Comparison of ENCODE assay signal across 1 cellular context in the genomic region with DNA sequence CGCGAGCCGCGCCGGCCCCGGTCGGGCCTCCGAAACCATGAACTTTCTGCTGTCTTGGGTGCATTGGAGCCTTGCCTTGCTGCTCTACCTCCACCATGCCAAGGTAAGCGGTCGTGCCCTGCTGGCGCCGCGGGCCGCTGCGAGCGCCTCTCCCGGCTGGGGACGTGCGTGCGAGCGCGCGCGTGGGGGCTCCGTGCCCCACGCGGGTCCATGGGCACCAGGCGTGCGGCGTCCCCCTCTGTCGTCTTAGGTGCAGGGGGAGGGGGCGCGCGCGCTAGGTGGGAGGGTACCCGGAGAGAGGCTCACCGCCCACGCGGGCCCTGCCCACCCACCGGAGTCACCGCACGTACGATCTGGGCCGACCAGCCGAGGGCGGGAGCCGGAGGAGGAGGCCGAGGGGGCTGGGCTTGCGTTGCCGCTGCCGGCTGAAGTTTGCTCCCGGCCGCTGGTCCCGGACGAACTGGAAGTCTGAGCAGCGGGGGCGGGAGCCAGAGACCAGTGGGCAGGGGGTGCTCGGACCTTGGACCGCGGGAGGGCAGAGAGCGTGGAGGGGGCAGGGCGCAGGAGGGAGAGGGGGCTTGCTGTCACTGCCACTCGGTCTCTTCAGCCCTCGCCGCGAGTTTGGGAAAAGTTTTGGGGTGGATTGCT.
TF ChIP-seq lines count a peak whose summit lies in the region.

No MANE protein-coding gene starts in this region.

TF ChIP-seq in HepG2, 621 proteins besides CTCF, POLR2A, EP300 and RAD21 (continued from another document and continues in another):
- TF ChIP-seq, protein P1, sequence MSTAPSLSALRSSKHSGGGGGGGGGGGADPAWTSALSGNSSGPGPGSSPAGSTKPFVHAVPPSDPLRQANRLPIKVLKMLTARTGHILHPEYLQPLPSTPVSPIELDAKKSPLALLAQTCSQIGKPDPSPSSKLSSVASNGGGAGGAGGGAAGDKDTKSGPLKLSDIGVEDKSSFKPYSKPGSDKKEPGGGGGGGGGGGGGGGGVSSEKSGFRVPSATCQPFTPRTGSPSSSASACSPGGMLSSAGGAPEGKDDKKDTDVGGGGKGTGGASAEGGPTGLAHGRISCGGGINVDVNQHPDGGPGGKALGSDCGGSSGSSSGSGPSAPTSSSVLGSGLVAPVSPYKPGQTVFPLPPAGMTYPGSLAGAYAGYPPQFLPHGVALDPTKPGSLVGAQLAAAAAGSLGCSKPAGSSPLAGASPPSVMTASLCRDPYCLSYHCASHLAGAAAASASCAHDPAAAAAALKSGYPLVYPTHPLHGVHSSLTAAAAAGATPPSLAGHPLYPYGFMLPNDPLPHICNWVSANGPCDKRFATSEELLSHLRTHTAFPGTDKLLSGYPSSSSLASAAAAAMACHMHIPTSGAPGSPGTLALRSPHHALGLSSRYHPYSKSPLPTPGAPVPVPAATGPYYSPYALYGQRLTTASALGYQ (CRISPR knock-in tag; IDR thresholded peaks at IDR 0.05): peak; percentile 77; the same call in 1 of the 2 replicates
- TF ChIP-seq ZNF556 (CRISPR knock-in tag; IDR thresholded peaks at IDR 0.05; ENCODE audit: borderline replicate concordance) (peak; percentile 31; the same call in 1 of the 2 replicates), ZNF17 (CRISPR knock-in tag; IDR thresholded peaks at IDR 0.05) (no peak), ONECUT2 (CRISPR knock-in tag; IDR thresholded peaks at IDR 0.05) (peak; percentile 24), TBX2 (CRISPR knock-in tag; IDR thresholded peaks at IDR 0.05; ENCODE audit: borderline replicate concordance) (peak; percentile 78), DNMT1 (CRISPR knock-in tag; IDR thresholded peaks at IDR 0.05) (no peak), ZNF441 (CRISPR knock-in tag; IDR thresholded peaks at IDR 0.05; ENCODE audit: borderline replicate concordance) (peak; percentile 8; the same call in 1 of the 2 replicates), ZBTB3 (CRISPR knock-in tag; IDR thresholded peaks at IDR 0.05; ENCODE audit: borderline replicate concordance, low read depth) (peak; percentile 59; the same call in 1 of the 2 replicates), ZNF616 (CRISPR knock-in tag; IDR thresholded peaks at IDR 0.05; ENCODE audit: low read depth) (peak; percentile 26; the same call in 1 of the 2 replicates), MBNL3 (CRISPR knock-in tag; conservative IDR thresholded peaks at IDR 0.05) (no peak), ZFX (CRISPR knock-in tag; IDR thresholded peaks at IDR 0.05; ENCODE audit: low read depth) (peak; percentile 81), LBX2 (CRISPR knock-in tag; IDR thresholded peaks at IDR 0.05; ENCODE audit: borderline replicate concordance) (no peak), HIVEP1 (CRISPR knock-in tag; IDR thresholded peaks at IDR 0.05) (peak; percentile 85; the same call in 1 of the 2 replicates), ZNF615 (CRISPR knock-in tag; IDR thresholded peaks at IDR 0.05; ENCODE audit: borderline replicate concordance) (no peak), KMT2A (CRISPR knock-in tag; IDR thresholded peaks at IDR 0.05) (peak; percentile 39; the same call in 1 of the 2 replicates), ETV6 (CRISPR knock-in tag; conservative IDR thresholded peaks at IDR 0.05) (peak; percentile 65), ZFP37 (CRISPR knock-in tag; IDR thresholded peaks at IDR 0.05; ENCODE audit: borderline replicate concordance) (0 out of 2 replicates have a peak, but pooled peaks have one; percentile 19), ZNF672 (CRISPR knock-in tag; IDR thresholded peaks at IDR 0.05) (0 out of 2 replicates have a peak, but pooled peaks have one; percentile 67), ZNF614 (CRISPR knock-in tag; IDR thresholded peaks at IDR 0.05; ENCODE audit: borderline replicate concordance) (peak; percentile 78; the same call in 1 of the 2 replicates), ZSCAN21 (CRISPR knock-in tag; IDR thresholded peaks at IDR 0.05; ENCODE audit: borderline replicate concordance) (no peak), TBL1XR1 (IDR thresholded peaks at IDR 0.05; ENCODE audit: borderline replicate concordance, low read length, partially characterized antibody) (no peak), NFYB (CRISPR knock-in tag; IDR thresholded peaks at IDR 0.05) (peak; percentile 7; the same call in 1 of the 2 replicates), TCF12 (IDR thresholded peaks at IDR 0.05) (no peak), TCF12 (CRISPR knock-in tag; IDR thresholded peaks at IDR 0.05) (peak; percentile 73), MED1 (CRISPR knock-in tag; IDR thresholded peaks at IDR 0.05) (peak; percentile 79), MIER2 (CRISPR knock-in tag; IDR thresholded peaks at IDR 0.05) (no peak), KDM3A (CRISPR knock-in tag; IDR thresholded peaks at IDR 0.05; ENCODE audit: low read depth) (peak; percentile 93), CREB1 (IDR thresholded peaks at IDR 0.05) (no peak), CREB1 (CRISPR knock-in tag; IDR thresholded peaks at IDR 0.05) (no peak), CENPT (CRISPR knock-in tag; IDR thresholded peaks at IDR 0.05; ENCODE audit: low read depth) (0 out of 2 replicates have a peak, but pooled peaks have one; percentile 49), KLF9 (CRISPR knock-in tag; IDR thresholded peaks at IDR 0.05; ENCODE audit: low read depth) (peak; percentile 77; the same call in 1 of the 2 replicates), CAMTA2 (CRISPR knock-in tag; IDR thresholded peaks at IDR 0.05; ENCODE audit: borderline replicate concordance) (no peak; the same call in 1 of the 2 replicates), SRSF9 (IDR thresholded peaks at IDR 0.05; ENCODE audit: borderline replicate concordance, insufficient read depth, low read depth, low read length, poor library complexity, severe bottlenecking) (no peak), ZNF431 (CRISPR knock-in tag; IDR thresholded peaks at IDR 0.05; ENCODE audit: borderline replicate concordance, low read depth) (peak; percentile 77; the same call in 1 of the 2 replicates), FOXO1 (CRISPR knock-in tag; IDR thresholded peaks at IDR 0.05) (no peak), POLR2G (IDR thresholded peaks at IDR 0.05; ENCODE audit: low read depth, low read length) (peak; percentile 70), ZBTB7A (CRISPR knock-in tag; IDR thresholded peaks at IDR 0.05) (peak; percentile 98), KDM5A (IDR thresholded peaks at IDR 0.05; ENCODE audit: borderline replicate concordance, low read length) (no peak; the same call in 1 of the 2 replicates), SP1 (IDR thresholded peaks at IDR 0.05) (no peak), SP1 (CRISPR knock-in tag; IDR thresholded peaks at IDR 0.05) (no peak), RNF2 (conservative IDR thresholded peaks at IDR 0.05; ENCODE audit: low read depth) (no peak), XBP1 (CRISPR knock-in tag; IDR thresholded peaks at IDR 0.05) (0 out of 2 replicates have a peak, but pooled peaks have one; percentile 23), ZBTB42 (CRISPR knock-in tag; IDR thresholded peaks at IDR 0.05) (no peak), ZNF646 (CRISPR knock-in tag; IDR thresholded peaks at IDR 0.05) (no peak), YEATS4 (CRISPR knock-in tag; IDR thresholded peaks at IDR 0.05; ENCODE audit: borderline replicate concordance) (no peak; the same call in 1 of the 2 replicates), NCOA2 (CRISPR knock-in tag; IDR thresholded peaks at IDR 0.05) (peak; percentile 63), ZNF563 (CRISPR knock-in tag; IDR thresholded peaks at IDR 0.05) (peak; percentile 35; the same call in 1 of the 2 replicates), CREBL2 (CRISPR knock-in tag; IDR thresholded peaks at IDR 0.05; ENCODE audit: borderline replicate concordance) (no peak)
- TF ChIP-seq, protein P2, sequence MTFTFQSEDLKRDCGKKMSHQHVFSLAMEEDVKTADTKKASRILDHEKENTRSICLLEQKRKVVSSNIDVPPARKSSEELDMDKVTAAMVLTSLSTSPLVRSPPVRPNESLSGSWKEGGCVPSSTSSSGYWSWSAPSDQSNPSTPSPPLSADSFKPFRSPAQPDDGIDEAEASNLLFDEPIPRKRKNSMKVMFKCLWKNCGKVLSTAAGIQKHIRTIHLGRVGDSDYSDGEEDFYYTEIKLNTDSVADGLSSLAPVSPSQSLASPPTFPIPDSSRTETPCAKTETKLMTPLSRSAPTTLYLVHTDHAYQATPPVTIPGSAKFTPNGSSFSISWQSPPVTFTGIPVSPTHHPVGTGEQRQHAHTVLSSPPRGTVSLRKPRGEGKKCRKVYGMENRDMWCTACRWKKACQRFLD (CRISPR knock-in tag; IDR thresholded peaks at IDR 0.05; ENCODE audit: borderline replicate concordance): peak; percentile 41; the same call in 1 of the 2 replicates
- TF ChIP-seq, protein P3, sequence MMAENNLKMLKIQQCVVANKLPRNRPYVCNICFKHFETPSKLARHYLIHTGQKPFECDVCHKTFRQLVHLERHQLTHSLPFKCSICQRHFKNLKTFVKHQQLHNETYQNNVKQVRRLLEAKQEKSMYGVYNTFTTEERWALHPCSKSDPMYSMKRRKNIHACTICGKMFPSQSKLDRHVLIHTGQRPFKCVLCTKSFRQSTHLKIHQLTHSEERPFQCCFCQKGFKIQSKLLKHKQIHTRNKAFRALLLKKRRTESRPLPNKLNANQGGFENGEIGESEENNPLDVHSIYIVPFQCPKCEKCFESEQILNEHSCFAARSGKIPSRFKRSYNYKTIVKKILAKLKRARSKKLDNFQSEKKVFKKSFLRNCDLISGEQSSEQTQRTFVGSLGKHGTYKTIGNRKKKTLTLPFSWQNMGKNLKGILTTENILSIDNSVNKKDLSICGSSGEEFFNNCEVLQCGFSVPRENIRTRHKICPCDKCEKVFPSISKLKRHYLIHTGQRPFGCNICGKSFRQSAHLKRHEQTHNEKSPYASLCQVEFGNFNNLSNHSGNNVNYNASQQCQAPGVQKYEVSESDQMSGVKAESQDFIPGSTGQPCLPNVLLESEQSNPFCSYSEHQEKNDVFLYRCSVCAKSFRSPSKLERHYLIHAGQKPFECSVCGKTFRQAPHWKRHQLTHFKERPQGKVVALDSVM (CRISPR knock-in tag; IDR thresholded peaks at IDR 0.05): peak; percentile 58
- TF ChIP-seq, protein P4, sequence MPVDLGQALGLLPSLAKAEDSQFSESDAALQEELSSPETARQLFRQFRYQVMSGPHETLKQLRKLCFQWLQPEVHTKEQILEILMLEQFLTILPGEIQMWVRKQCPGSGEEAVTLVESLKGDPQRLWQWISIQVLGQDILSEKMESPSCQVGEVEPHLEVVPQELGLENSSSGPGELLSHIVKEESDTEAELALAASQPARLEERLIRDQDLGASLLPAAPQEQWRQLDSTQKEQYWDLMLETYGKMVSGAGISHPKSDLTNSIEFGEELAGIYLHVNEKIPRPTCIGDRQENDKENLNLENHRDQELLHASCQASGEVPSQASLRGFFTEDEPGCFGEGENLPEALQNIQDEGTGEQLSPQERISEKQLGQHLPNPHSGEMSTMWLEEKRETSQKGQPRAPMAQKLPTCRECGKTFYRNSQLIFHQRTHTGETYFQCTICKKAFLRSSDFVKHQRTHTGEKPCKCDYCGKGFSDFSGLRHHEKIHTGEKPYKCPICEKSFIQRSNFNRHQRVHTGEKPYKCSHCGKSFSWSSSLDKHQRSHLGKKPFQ (CRISPR knock-in tag; IDR thresholded peaks at IDR 0.05; ENCODE audit: insufficient replicate concordance): peak; percentile 75
